Comparison of ENCODE assay signal across 32 cellular contexts in genomic region chr1:94982403-94982802, GRCh38. TPM values are rescaled to one million over a fixed set of nuclear protein-coding genes. Genes with fewer than 3 reads are reported as not detected.
DNase-seq lines count a peak whose midpoint lies in the region; ATAC-seq and TF ChIP-seq lines count a peak whose summit lies in the region.
"Had no signal": no experiment of that assay in that cellular context is flagged by ENCODE, and none has a peak within 500 bp of the region (broad histone marks: within the 10 kb centered on the region; RNA-seq: fewer than 3 reads in every experiment).

No MANE protein-coding gene starts in this region.

- no peak for DNase-seq in SK-N-SH
- DNase-seq in adipocyte (ENCODE audit: low read depth): no peak
- no peak for DNase-seq in lower lobe of right lung
- DNase-seq in stomach: no peak
- no peak for DNase-seq in WTC11 (ENCODE audit: low spot score)
- DNase-seq: activated CD4-positive, alpha-beta T cell treated with anti-CD3 and anti-CD28 coated beads, Interleukin-2, amount 10 ng/mL, durations not matched to agents 24 days and 14 days; activated CD8-positive, alpha-beta memory T cell treated with anti-CD3 and anti-CD28 coated beads for 24 hours; activated T-cell treated with anti-CD3 and anti-CD28 coated beads for 4 hours; aorta; CD4-positive, CD25-positive, alpha-beta regulatory T cell; colonic mucosa; DMS79 treated with DMSO at 0.1 percent for 48 hours; effector memory CD8-positive, alpha-beta T cell; foreskin melanocyte; GDM1; HCEC 1CT; Kasumi-1; NCI-H1417 treated with DMSO at 0.1 percent for 48 hours; NCI-H2029 treated with DMSO at 0.1 percent for 48 hours; NCI-H526; SHP77; stimulated activated CD4-positive, alpha-beta T cell treated with anti-CD3 and anti-CD28 coated beads, Interleukin-12 subunit alpha, Interleukin-12 subunit beta, amount 100 ng/mL, for 4 hours; stimulated activated CD4-positive, alpha-beta T cell treated with anti-CD3 and anti-CD28 coated beads, Interleukin-2, amount 100 ng/mL, for 48 hours; T1000; upper lobe of left lung; WERI-Rb-1 had no signal

- CTCF ChIA-PET in SK-N-SH (lab: Yijun Ruan, JAX): interaction anchor here (1.1 kb wide), 1 partner anchor 22 kb away, joined by 4 read pairs; no protein-coding TSS in a partner anchor
- CTCF ChIA-PET in WTC11 (lab: Charles Lee): no interaction called here

- H3K27me3 ChIP-seq in SK-N-SH (ENCODE audit: insufficient read depth): no peaks in the 10 kb centered on the region
- no peaks in the 10 kb centered on the region for H3K27me3 ChIP-seq in adipocyte (replicated peaks; ENCODE audit: control insufficient read depth, insufficient read depth, low read length)
- no peaks in the 10 kb centered on the region for H3K27me3 ChIP-seq in lower lobe of right lung (ENCODE audit: low read depth)
- H3K27me3 ChIP-seq in stomach: no peaks in the 10 kb centered on the region
- H3K27me3 ChIP-seq: colonic mucosa, upper lobe of left lung had no signal

- peaks cover 30 to 35% of the 10 kb centered on the region in 2 experiments for H3K4me1 ChIP-seq in SK-N-SH (ENCODE audit: control insufficient read depth in 1 of 2, insufficient read depth in 2 of 2, low read depth in 1 of 2, low read length in 1 of 2)
- H3K4me1 ChIP-seq in adipocyte (ENCODE audit: control insufficient read depth, insufficient read depth, low read length): peaks cover 20% of the 10 kb centered on the region
- H3K4me1 ChIP-seq in lower lobe of right lung: peaks cover 7% of the 10 kb centered on the region
- peaks cover 0 to 26% (median 0%) of the 10 kb centered on the region in 4 donors for H3K4me1 ChIP-seq in stomach

- peak overlapping the region; percentile 31; the same call in 1 of the 2 replicates for H2AFZ ChIP-seq in SK-N-SH (ENCODE audit: low read depth)

- H3K27me3 Mint-ChIP-seq in WTC11 (ENCODE audit: low read depth): no peaks in the 10 kb centered on the region
- H3K27me3 Mint-ChIP-seq: activated CD4-positive, alpha-beta T cell treated with anti-CD3 and anti-CD28 coated beads, Interleukin-2, amount 10 ng/mL, durations not matched to agents 24 days and 14 days; activated naive CD8-positive, alpha-beta T cell; CD4-positive, CD25-positive, alpha-beta regulatory T cell; effector memory CD8-positive, alpha-beta T cell; memory B cell had no signal

- H3K9ac ChIP-seq in SK-N-SH (no peak overlapping the region), adipocyte (ENCODE audit: low read length) (no peak overlapping the region)

- no peaks in the 10 kb centered on the region for H3K79me2 ChIP-seq in SK-N-SH (ENCODE audit: insufficient read depth)

- H3F3A ChIP-seq in SK-N-SH (replicated peaks; ENCODE audit: insufficient read depth): peaks cover 27% of the 10 kb centered on the region

- TF ChIP-seq EP300 in SK-N-SH (IDR thresholded peaks at IDR 0.05; ENCODE audit: borderline replicate concordance in 1 of 2, low read depth in 1 of 2, low read length in 1 of 2): no peak
- no peak for TF ChIP-seq EP300 in stomach (IDR thresholded peaks at IDR 0.05)

- TF ChIP-seq CTCF in SK-N-SH (IDR thresholded peaks at IDR 0.05) (no peak), lower lobe of right lung (IDR thresholded peaks at IDR 0.05) (no peak), stomach (IDR thresholded peaks at IDR 0.05) (no peak), WTC11 (IDR thresholded peaks at IDR 0.05) (no peak)

- H4K20me1 ChIP-seq in SK-N-SH (ENCODE audit: insufficient read depth): no peaks in the 10 kb centered on the region

- no peak for ATAC-seq in SK-N-SH treated with all-trans-retinoic acid at 6 μM for 48 hours
- no peak for ATAC-seq in lower lobe of right lung
- ATAC-seq in GM19452 (IDR thresholded peaks at IDR 0.05; ENCODE audit: unreplicated experiment): no peak
- ATAC-seq in WTC11: no peak
- no peak for ATAC-seq in HG02759 (IDR thresholded peaks at IDR 0.05; ENCODE audit: unreplicated experiment)
- ATAC-seq: effector memory CD8-positive, alpha-beta T cell had no signal

- peaks cover 0 to 4% of the 10 kb centered on the region in 2 experiments for H3K36me3 ChIP-seq in SK-N-SH (replicated peaks in 1 of 2; ENCODE audit: control insufficient read depth in 1 of 2, insufficient read depth in 2 of 2, low read length in 1 of 2)
- no peaks in the 10 kb centered on the region for H3K36me3 ChIP-seq in adipocyte (ENCODE audit: control insufficient read depth, insufficient read depth, low read length, severe bottlenecking)
- H3K36me3 ChIP-seq in lower lobe of right lung: no peaks in the 10 kb centered on the region
- no peaks in the 10 kb centered on the region for H3K36me3 ChIP-seq in stomach
- H3K36me3 ChIP-seq: colonic mucosa, upper lobe of left lung, WERI-Rb-1 had no signal

- H3K27ac ChIP-seq in SK-N-SH (ENCODE audit: low read depth in 2 of 2, low read length in 1 of 2) (peak overlapping the region in 1 of 2 experiments; percentile 70; a peak in 2 of 4 replicates), lower lobe of right lung (peak overlapping the region; percentile 18), stomach (peak overlapping the region in 3 of 5 donors; percentile 13 to 31 (median 31))
- H3K27ac ChIP-seq: 22Rv1, WERI-Rb-1 had no signal

- WGBS in SK-N-SH (ENCODE audit: low lambda C conversion rate): 95% methylated on average over 2 of the region's 2 CpGs
- WGBS in stomach, 5 donors: 88 to 100% (median 89%) methylated on average over 2 of the region's 2 CpGs

- no peaks in the 10 kb centered on the region for H3K9me3 ChIP-seq in SK-N-SH
- no peaks in the 10 kb centered on the region for H3K9me3 ChIP-seq in adipocyte (ENCODE audit: control insufficient read depth, low read length)
- H3K9me3 ChIP-seq in lower lobe of right lung: no peaks in the 10 kb centered on the region
- H3K9me3 ChIP-seq in stomach: no peaks in the 10 kb centered on the region
- H3K9me3 ChIP-seq: colonic mucosa, upper lobe of left lung had no signal

- POLR2A ChIA-PET in SK-N-SH (lab: Yijun Ruan, JAX): no interaction called here
- POLR2A ChIA-PET in WTC11 (lab: Charles Lee): interaction anchor here (0.6 kb wide), 1 partner anchor 15 kb away, joined by 3 read pairs; no protein-coding TSS in a partner anchor

- H3K4me2 ChIP-seq in SK-N-SH: peak overlapping the region; percentile 36

- H3K9me3 Mint-ChIP-seq in WTC11: no peaks in the 10 kb centered on the region
- H3K9me3 Mint-ChIP-seq: activated CD4-positive, alpha-beta T cell treated with anti-CD3 and anti-CD28 coated beads, Interleukin-2, amount 10 ng/mL, durations not matched to agents 24 days and 14 days; CD4-positive, CD25-positive, alpha-beta regulatory T cell; effector memory CD8-positive, alpha-beta T cell had no signal

- H3K4me1 Mint-ChIP-seq in WTC11: no peaks in the 10 kb centered on the region

- H3K27ac Mint-ChIP-seq in WTC11: no peak overlapping the region
- H3K27ac Mint-ChIP-seq: activated CD4-positive, alpha-beta T cell treated with anti-CD3 and anti-CD28 coated beads, Interleukin-2, amount 10 ng/mL, durations not matched to agents 24 days and 14 days; activated naive CD8-positive, alpha-beta T cell; effector memory CD8-positive, alpha-beta T cell; memory B cell had no signal

- H3K9me2 ChIP-seq in SK-N-SH: no peaks in the 10 kb centered on the region

- no peak for TF ChIP-seq POLR2A in stomach (IDR thresholded peaks at IDR 0.05)

- H3K4me3 ChIP-seq in SK-N-SH (ENCODE audit: low read depth in 2 of 2, low read length in 1 of 2) (no peak overlapping the region), adipocyte (ENCODE audit: low read length) (peak overlapping the region; percentile 23), lower lobe of right lung (no peak overlapping the region), stomach (no peak overlapping the region)
- H3K4me3 ChIP-seq: colonic mucosa, upper lobe of left lung had no signal

- intact Hi-C loops in lower lobe of right lung (cut with DNase I) (no loop called here), stomach (cut with DNase I; ENCODE audit: low total_unique reads) (no loop called here)

- H3K4me3 Mint-ChIP-seq in WTC11: no peak overlapping the region
- H3K4me3 Mint-ChIP-seq: activated CD4-positive, alpha-beta T cell treated with anti-CD3 and anti-CD28 coated beads, Interleukin-2, amount 10 ng/mL, durations not matched to agents 24 days and 14 days; activated naive CD8-positive, alpha-beta T cell; CD4-positive, CD25-positive, alpha-beta regulatory T cell; effector memory CD8-positive, alpha-beta T cell; memory B cell had no signal

- no peak for TF ChIP-seq RAD21 in SK-N-SH (IDR thresholded peaks at IDR 0.05; ENCODE audit: low read length)

- no peaks in the 10 kb centered on the region for H3K36me3 Mint-ChIP-seq in WTC11
- H3K36me3 Mint-ChIP-seq: activated naive CD8-positive, alpha-beta T cell; memory B cell had no signal

TF ChIP-seq in SK-N-SH, 30 proteins besides CTCF, POLR2A, EP300 and RAD21 (continues in another document):
- TF ChIP-seq EZH2phosphoT487 (IDR thresholded peaks at IDR 0.05; ENCODE audit: borderline replicate concordance, low read depth) (no peak), TAF1 (IDR thresholded peaks at IDR 0.05; ENCODE audit: borderline replicate concordance, low read depth, low read length) (no peak), CHD2 (IDR thresholded peaks at IDR 0.05; ENCODE audit: low read length, partially characterized antibody) (no peak), JUND (IDR thresholded peaks at IDR 0.05) (no peak; the same call in 1 of the 2 replicates), SIN3A (IDR thresholded peaks at IDR 0.05; ENCODE audit: borderline replicate concordance, low read depth, low read length) (no peak)

TF ChIP-seq in SK-N-SH treated with all-trans-retinoic acid at 6 μM for 48 hours, 23 proteins besides CTCF, POLR2A, EP300 and RAD21 (continues in another document):
- TF ChIP-seq CSDC2 (CRISPR knock-in tag; IDR thresholded peaks at IDR 0.05) (no peak), ZNF8 (CRISPR knock-in tag; IDR thresholded peaks at IDR 0.05) (no peak)

TF ChIP-seq in WTC11, 78 proteins besides CTCF, POLR2A, EP300 and RAD21 (continues in another document):
- no peak for TF ChIP-seq E2F5 (CRISPR knock-in tag; IDR thresholded peaks at IDR 0.05)

RNA-seq across cellular contexts. Expression of gene CNN3, which starts 55.5 kb away (rescaled TPM):
- polyA plus RNA-seq in SK-N-SH (2012; rRNA removed) (204 and 242 TPM in 2 replicates), stomach (100 to 1,000 TPM in 1 of 3 donors, 10 to 100 TPM in 2; 70.0 to 129 (median 93.0) TPM)
- 282 and 327 TPM in 2 replicates for polyA plus RNA-seq in SK-N-SH (2012; cell fraction: cytosol; rRNA removed)
- polyA plus RNA-seq in SK-N-SH (2012; cell fraction: nucleus; rRNA removed): 113 and 197 TPM in 2 replicates
- total RNA-seq in lower lobe of right lung (151 TPM), stomach (100 to 1,000 TPM in 4 of 5 donors, 10 to 100 TPM in 1; 86.9 to 353 (median 220) TPM), WTC11 (2021) (183 to 187 TPM (median 185 TPM) in 3 replicates)
